Comparison of ENCODE assay signal across 1 cellular context in genomic region chr13:111219306-111219705, GRCh38.
TF ChIP-seq lines count a peak whose summit lies in the region.

No MANE protein-coding gene starts in this region.

TF ChIP-seq in IMR-90, 13 proteins besides CTCF, POLR2A, EP300 and RAD21 (continued from another document):
- peak; percentile 54; the same call in 1 of the 2 replicates for TF ChIP-seq MXI1 (IDR thresholded peaks at IDR 0.05; ENCODE audit: borderline replicate concordance, low read depth, low read length)
